13 cellular contexts compared by ENCODE assay signal in genomic region chr20:53925651-53926401, GRCh38.
A peak's percentile ranks its signal among the peaks of the same experiment; 100 is the strongest.
DNase-seq lines count a peak whose midpoint lies in the region; ATAC-seq and TF ChIP-seq lines count a peak whose summit lies in the region.
"Had no signal": no experiment of that assay in that cellular context is flagged by ENCODE, and none has a peak within 500 bp of the region (broad histone marks: within the 10 kb centered on the region; RNA-seq: fewer than 3 reads in every experiment).

No MANE protein-coding gene starts in this region.

- H3K9me3 ChIP-seq in SK-N-SH, result no peaks in the 10 kb centered on the region
- peaks cover 11% of the 10 kb centered on the region; the same call in 1 of the 2 replicates for H3K9me3 ChIP-seq in OCI-LY7 (ENCODE audit: low read length)
- H3K9me3 ChIP-seq in spleen, result no peaks in the 10 kb centered on the region
- no peaks in the 10 kb centered on the region for H3K9me3 ChIP-seq in CD4-positive, alpha-beta memory T cell (ENCODE audit: control insufficient read depth in 1 of 2, low read length in 2 of 2)
- H3K9me3 ChIP-seq: gastroesophageal sphincter had no signal

- no peak overlapping the region for H3K27ac Mint-ChIP-seq in CD4-positive, alpha-beta memory T cell

- no peaks in the 10 kb centered on the region for H3K9me2 ChIP-seq in SK-N-SH
- no peaks in the 10 kb centered on the region for H3K9me2 ChIP-seq in OCI-LY7 (ENCODE audit: insufficient read depth, low read length)

- no peaks in the 10 kb centered on the region for H3K9me3 Mint-ChIP-seq in CD4-positive, alpha-beta memory T cell

- peaks cover 13 to 15% (median 14%) of the 10 kb centered on the region in 4 donors for H3K4me1 Mint-ChIP-seq in CD4-positive, alpha-beta memory T cell

- H3K27me3 ChIP-seq in SK-N-SH (ENCODE audit: insufficient read depth), result no peaks in the 10 kb centered on the region
- no peaks in the 10 kb centered on the region for H3K27me3 ChIP-seq in spleen (replicated peaks in 1 of 7)
- H3K27me3 ChIP-seq in CD4-positive, alpha-beta memory T cell (ENCODE audit: insufficient read depth, low read length), result no peaks in the 10 kb centered on the region
- H3K27me3 ChIP-seq: gastroesophageal sphincter had no signal

- peak overlapping the region; percentile 50; the same call in 1 of the 2 replicates for H3K9ac ChIP-seq in SK-N-SH

- no peaks in the 10 kb centered on the region for H3K36me3 Mint-ChIP-seq in CD4-positive, alpha-beta memory T cell

- ATAC-seq in SK-N-SH treated with all-trans-retinoic acid at 6 μM for 48 hours (no peak), HG02763 (IDR thresholded peaks at IDR 0.05; ENCODE audit: unreplicated experiment) (no peak)

- intact Hi-C loops in OCI-LY7 (cut with micrococcal nuclease; ENCODE audit: unreplicated experiment), result no loop called here
- intact Hi-C loops in spleen (cut with DNase I; ENCODE audit: low total_unique reads), result no loop called here
- intact Hi-C loops in CD4-positive, alpha-beta memory T cell (cut with micrococcal nuclease), result no loop called here

- no peak overlapping the region; the same call in 1 of the 2 replicates for H2AFZ ChIP-seq in SK-N-SH (ENCODE audit: low read depth)
- peak overlapping the region; percentile 66; the same call in 1 of the 2 replicates for H2AFZ ChIP-seq in OCI-LY7 (ENCODE audit: low read length)

- H3K4me3 ChIP-seq in SK-N-SH (ENCODE audit: low read depth in 2 of 2, low read length in 1 of 2) (no peak overlapping the region), OCI-LY7 (ENCODE audit: low read depth, low read length, poor library complexity, severe bottlenecking) (peak overlapping the region; percentile 59), spleen (peak overlapping the region in 1 of 8 donors; percentile 39)
- H3K4me3 ChIP-seq in CD4-positive, alpha-beta memory T cell (ENCODE audit: low read length in 2 of 2), result no peak overlapping the region
- H3K4me3 ChIP-seq: gastroesophageal sphincter had no signal

- peak overlapping the region in 1 of 2 experiments; percentile 73; a peak in 2 of 4 replicates for H3K27ac ChIP-seq in SK-N-SH (ENCODE audit: low read depth in 2 of 2, low read length in 1 of 2)
- H3K27ac ChIP-seq in OCI-LY7 (ENCODE audit: low read depth, low read length, poor library complexity, severe bottlenecking), result peak overlapping the region; percentile 99
- H3K27ac ChIP-seq in epithelial cell of prostate, result peak overlapping the region; percentile 98
- H3K27ac ChIP-seq in spleen, result peak overlapping the region in 7 of 8 donors; percentile 35 to 89 (median 73)
- no peak overlapping the region for H3K27ac ChIP-seq in CD4-positive, alpha-beta memory T cell (ENCODE audit: low read depth, low read length)
- H3K27ac ChIP-seq: 22Rv1, gastroesophageal sphincter had no signal

- no peaks in the 10 kb centered on the region for H3K27me3 Mint-ChIP-seq in CD4-positive, alpha-beta memory T cell

- BruUV-seq in OCI-LY7 (replicated peaks; lab: Mats Ljungman, UMichigan), result TSS peak; percentile 98

- no peaks in the 10 kb centered on the region for H3K36me3 ChIP-seq in SK-N-SH (replicated peaks in 1 of 2; ENCODE audit: control insufficient read depth in 1 of 2, insufficient read depth in 2 of 2, low read length in 1 of 2)
- H3K36me3 ChIP-seq in OCI-LY7 (ENCODE audit: insufficient read depth, low read length), result peaks cover 8% of the 10 kb centered on the region
- no peaks in the 10 kb centered on the region for H3K36me3 ChIP-seq in spleen
- H3K36me3 ChIP-seq in CD4-positive, alpha-beta memory T cell (ENCODE audit: insufficient read depth, low read length), result no peaks in the 10 kb centered on the region
- H3K36me3 ChIP-seq: gastroesophageal sphincter had no signal

- no peak overlapping the region for H3K4me3 Mint-ChIP-seq in CD4-positive, alpha-beta memory T cell

- peaks cover 0 to 7% of the 10 kb centered on the region in 2 experiments; a peak in 1 of 4 replicates for H3K4me1 ChIP-seq in SK-N-SH (ENCODE audit: control insufficient read depth in 1 of 2, insufficient read depth in 2 of 2, low read depth in 1 of 2, low read length in 1 of 2)
- H3K4me1 ChIP-seq in OCI-LY7 (ENCODE audit: insufficient read depth, low read length, poor library complexity, severe bottlenecking), result peaks cover 95% of the 10 kb centered on the region
- peaks cover 17 to 91% (median 69%) of the 10 kb centered on the region in 6 donors for H3K4me1 ChIP-seq in spleen
- no peaks in the 10 kb centered on the region for H3K4me1 ChIP-seq in CD4-positive, alpha-beta memory T cell (ENCODE audit: insufficient read depth, low read length)

- H3K4me2 ChIP-seq in SK-N-SH (no peak overlapping the region), OCI-LY7 (ENCODE audit: low read length) (peak overlapping the region; percentile 97)

- no peak for TF ChIP-seq RAD21 in SK-N-SH (IDR thresholded peaks at IDR 0.05; ENCODE audit: low read length)

- WGBS in SK-N-SH (ENCODE audit: low lambda C conversion rate), result 89% methylated on average over 12 of the region's 12 CpGs
- 81 to 89% (median 82%) methylated on average over 12 of the region's 12 CpGs for WGBS in spleen, 5 donors

- TF ChIP-seq CTCF in SK-N-SH (IDR thresholded peaks at IDR 0.05), result no peak
- TF ChIP-seq CTCF in OCI-LY7 (conservative IDR thresholded peaks at IDR 0.05; ENCODE audit: low read length), result no peak
- TF ChIP-seq CTCF in spleen (IDR thresholded peaks at IDR 0.05 in 8 of 11, conservative IDR thresholded peaks at IDR 0.05 in 3 of 11), result no peak

- no peak for TF ChIP-seq EP300 in SK-N-SH (IDR thresholded peaks at IDR 0.05; ENCODE audit: borderline replicate concordance in 1 of 2, low read depth in 1 of 2, low read length in 1 of 2)

- H3F3A ChIP-seq in SK-N-SH (replicated peaks; ENCODE audit: insufficient read depth), result peaks cover 12% of the 10 kb centered on the region

- TF ChIP-seq POLR2A in spleen (IDR thresholded peaks at IDR 0.05), result no peak

- H3K79me2 ChIP-seq in SK-N-SH (ENCODE audit: insufficient read depth) (no peaks in the 10 kb centered on the region), OCI-LY7 (ENCODE audit: insufficient read depth, low read depth, low read length) (no peaks in the 10 kb centered on the region)

- DNase-seq in SK-N-SH (no peak), OCI-LY7 (ENCODE audit: low spot score) (peak; percentile 78), epithelial cell of prostate (ENCODE audit: low read depth, low spot score) (no peak), spleen (no peak), NCI-H2029 (lab: John Stamatoyannopoulos, UW) (no peak)
- no peak for DNase-seq in CD4-positive, alpha-beta memory T cell
- DNase-seq: DMS 273 treated with DMSO at 0.1 percent for 48 hours, left cardiac atrium, occipital lobe had no signal

- CTCF ChIA-PET in SK-N-SH (lab: Yijun Ruan, JAX) (interaction anchor here (0.5 to 1.9 kb wide), 7 partner anchors 9 to 177 kb away, joined by 3 to 4 read pairs (median 3); no protein-coding TSS in a partner anchor), OCI-LY7 (lab: Charles Lee; ENCODE audit: unreplicated experiment) (interaction anchor here (0.6 to 1.0 kb wide), 3 partner anchors 11 to 28 kb away, joined by 3 read pairs; no protein-coding TSS in a partner anchor)
- CTCF ChIA-PET in CD4-positive, alpha-beta memory T cell (lab: Charles Lee; ENCODE audit: partially characterized antibody), result interaction anchor here (2.8 to 17.9 kb wide), 2 partner anchors 9 to 13 kb away, joined by 13 to 174 read pairs; no protein-coding TSS in a partner anchor

- no peaks in the 10 kb centered on the region for H4K20me1 ChIP-seq in SK-N-SH (ENCODE audit: insufficient read depth)
- H4K20me1 ChIP-seq in OCI-LY7 (ENCODE audit: insufficient read depth, low read length), result no peaks in the 10 kb centered on the region

- POLR2A ChIA-PET in SK-N-SH (lab: Yijun Ruan, JAX) (no interaction called here), OCI-LY7 (lab: Charles Lee) (interaction anchor here (0.6 to 7.5 kb wide), 20 partner anchors 9 to 346 kb away, joined by 3 to 102 read pairs (median 4); no protein-coding TSS in a partner anchor)
- POLR2A ChIA-PET in CD4-positive, alpha-beta memory T cell (lab: Charles Lee; ENCODE audit: partially characterized antibody), result interaction anchor here (0.9 to 2.6 kb wide), 4 partner anchors 9 to 347 kb away, joined by 3 to 12 read pairs (median 5); no protein-coding TSS in a partner anchor

TF ChIP-seq in SK-N-SH, 30 proteins besides CTCF, POLR2A, EP300 and RAD21 (continues in another document):
- no peak for TF ChIP-seq TEAD4 (IDR thresholded peaks at IDR 0.05; ENCODE audit: borderline replicate concordance, insufficient read depth)
- TF ChIP-seq NRF1 (IDR thresholded peaks at IDR 0.05; ENCODE audit: low read depth, low read length), result no peak
- no peak for TF ChIP-seq RXRA (IDR thresholded peaks at IDR 0.05; ENCODE audit: borderline replicate concordance, low read depth)
- TF ChIP-seq USF2 (IDR thresholded peaks at IDR 0.05; ENCODE audit: borderline replicate concordance, low read depth, low read length), result no peak
- TF ChIP-seq FOSL2 (IDR thresholded peaks at IDR 0.05; ENCODE audit: borderline replicate concordance, low read depth), result no peak
- no peak for TF ChIP-seq JUND (IDR thresholded peaks at IDR 0.05)

TF ChIP-seq in SK-N-SH treated with all-trans-retinoic acid at 6 μM for 48 hours, 23 proteins besides CTCF, POLR2A, EP300 and RAD21 (continues in another document):
- TF ChIP-seq BACH2 (CRISPR knock-in tag; IDR thresholded peaks at IDR 0.05; ENCODE audit: borderline replicate concordance) (no peak), ZFP3 (CRISPR knock-in tag; IDR thresholded peaks at IDR 0.05) (no peak), PPARA (CRISPR knock-in tag; IDR thresholded peaks at IDR 0.05; ENCODE audit: borderline replicate concordance) (no peak), CREB5 (CRISPR knock-in tag; IDR thresholded peaks at IDR 0.05; ENCODE audit: low read depth) (no peak), ZNF70 (CRISPR knock-in tag; IDR thresholded peaks at IDR 0.05) (no peak)
